Comparison of ENCODE assay signal across 21 cellular contexts in genomic region chr5:61758711-61759110, GRCh38.
"Had no signal": no experiment of that assay in that cellular context is flagged by ENCODE, and none has a peak within 500 bp of the region (broad histone marks: within the 10 kb centered on the region; RNA-seq: fewer than 3 reads in every experiment).

No MANE protein-coding gene starts in this region.

- H3K4me1 ChIP-seq: esophagus muscularis mucosa, gastrocnemius medialis, heart right ventricle, pancreas, suprapubic skin, tibial artery, upper lobe of left lung, uterus had no signal

- ATAC-seq: gastrocnemius medialis; heart right ventricle; left lobe of liver; natural killer cell treated with Interleukin-12 subunit alpha and Interleukin-12 subunit beta and Interleukin-15 and Interleukin-18, amount 100 ng/mL, for 72 hours; pancreas; right cardiac atrium; stimulated activated effector memory CD8-positive, alpha-beta T cell treated with anti-CD3 and anti-CD28 coated beads, Interleukin-12 subunit alpha, Interleukin-12 subunit beta, amount 100 ng/mL, for 72 hours; stimulated activated naive CD8-positive, alpha-beta T cell treated with anti-CD3 and anti-CD28 coated beads, Interleukin-15, Interleukin-2, amounts not matched to agents 100 U/mL and 50 U/mL, for 24 hours had no signal

- H3K27ac ChIP-seq: esophagus muscularis mucosa, gastrocnemius medialis, heart right ventricle, pancreas, suprapubic skin, tibial artery, upper lobe of left lung, uterus had no signal

- H3K4me3 ChIP-seq: esophagus muscularis mucosa, gastrocnemius medialis, heart right ventricle, pancreas, suprapubic skin, tibial artery, upper lobe of left lung, uterus had no signal

- DNase-seq: effector memory CD4-positive, alpha-beta T cell; gastrocnemius medialis; heart right ventricle; hypothalamus; kidney glomerular epithelial cell; occipital lobe; pancreas; right cardiac atrium; stimulated activated CD4-positive, alpha-beta T cell treated with anti-CD3 and anti-CD28 coated beads, Interleukin-4, amount 100 ng/mL, for 1 hour; stimulated activated CD8-positive, alpha-beta memory T cell treated with anti-CD3 and anti-CD28 coated beads, Interleukin-4, amount 100 ng/mL, for 48 hours; stimulated activated naive CD8-positive, alpha-beta T cell treated with anti-CD3 and anti-CD28 coated beads, Interleukin-15, Interleukin-2, amounts not matched to agents 100 U/mL and 50 U/mL, for 24 hours; tibial artery; upper lobe of left lung; uterus had no signal

- H3K36me3 ChIP-seq: esophagus muscularis mucosa, gastrocnemius medialis, heart right ventricle, pancreas, suprapubic skin, tibial artery, upper lobe of left lung, uterus had no signal

- H3K9me3 ChIP-seq: gastrocnemius medialis, pancreas, suprapubic skin, uterus had no signal

- FAIRE-seq: endometrium, islet of Langerhans, pancreas had no signal

- H3K27me3 ChIP-seq: esophagus muscularis mucosa, gastrocnemius medialis, heart right ventricle, pancreas, suprapubic skin, tibial artery, upper lobe of left lung, uterus had no signal
